In genomic region chr19:33304760-33305647, GRCh38 we compare ENCODE assay signal across 1 cellular context.
TF ChIP-seq lines count a peak whose summit lies in the region.

No MANE protein-coding gene starts in this region.

TF ChIP-seq in HepG2, 621 proteins besides CTCF, POLR2A, EP300 and RAD21 (continued from another document and continues in another):
- TF ChIP-seq ZXDC (CRISPR knock-in tag; IDR thresholded peaks at IDR 0.05): no peak
- TF ChIP-seq ZNF878 (CRISPR knock-in tag; IDR thresholded peaks at IDR 0.05): 0 out of 2 replicates have a peak, but pooled peaks have one; percentile 25
- TF ChIP-seq RFX3 (CRISPR knock-in tag; IDR thresholded peaks at IDR 0.05): no peak
- no peak for TF ChIP-seq MLXIP (CRISPR knock-in tag; IDR thresholded peaks at IDR 0.05; ENCODE audit: borderline replicate concordance)
- TF ChIP-seq SAP130 (CRISPR knock-in tag; IDR thresholded peaks at IDR 0.05; ENCODE audit: low read depth): 0 out of 2 replicates have a peak, but pooled peaks have one; percentile 6
- TF ChIP-seq SUZ12 (IDR thresholded peaks at IDR 0.05; ENCODE audit: low read depth, low read length): no peak
- no peak for TF ChIP-seq PRMT3 (CRISPR knock-in tag; IDR thresholded peaks at IDR 0.05; ENCODE audit: borderline replicate concordance, low read depth)
- TF ChIP-seq GLMP (CRISPR knock-in tag; IDR thresholded peaks at IDR 0.05; ENCODE audit: borderline replicate concordance): no peak
- no peak for TF ChIP-seq ZBTB33 (CRISPR knock-in tag; IDR thresholded peaks at IDR 0.05)
- TF ChIP-seq KDM3A (CRISPR knock-in tag; IDR thresholded peaks at IDR 0.05; ENCODE audit: low read depth): no peak
- TF ChIP-seq ZHX1 (CRISPR knock-in tag; IDR thresholded peaks at IDR 0.05; ENCODE audit: low read depth): peak; percentile 70; the same call in 1 of the 2 replicates
- peak; percentile 63; the same call in 1 of the 2 replicates for TF ChIP-seq ZNF782 (CRISPR knock-in tag; IDR thresholded peaks at IDR 0.05; ENCODE audit: borderline replicate concordance)
- no peak for TF ChIP-seq GPBP1L1 (CRISPR knock-in tag; IDR thresholded peaks at IDR 0.05)
- TF ChIP-seq SIN3A (IDR thresholded peaks at IDR 0.05; ENCODE audit: borderline replicate concordance, low read depth, low read length): no peak
- no peak for TF ChIP-seq U2AF2 (IDR thresholded peaks at IDR 0.05; ENCODE audit: low read depth, low read length)
- no peak; the same call in 1 of the 2 replicates for TF ChIP-seq KIAA2018 (CRISPR knock-in tag; IDR thresholded peaks at IDR 0.05; ENCODE audit: borderline replicate concordance)
- no peak for TF ChIP-seq RFXANK (CRISPR knock-in tag; IDR thresholded peaks at IDR 0.05)
- peak; percentile 49 for TF ChIP-seq ZFY (CRISPR knock-in tag; IDR thresholded peaks at IDR 0.05)
- TF ChIP-seq SMARCE1 (IDR thresholded peaks at IDR 0.05; ENCODE audit: borderline replicate concordance): no peak
- no peak for TF ChIP-seq ARID5B (CRISPR knock-in tag; IDR thresholded peaks at IDR 0.05)
- TF ChIP-seq IKZF1 (IDR thresholded peaks at IDR 0.05): no peak
- TF ChIP-seq ETV5 (CRISPR knock-in tag; IDR thresholded peaks at IDR 0.05; ENCODE audit: borderline replicate concordance): no peak
- TF ChIP-seq DNMT3B (CRISPR knock-in tag; conservative IDR thresholded peaks at IDR 0.05): no peak
- no peak for TF ChIP-seq ZNF577 (CRISPR knock-in tag; IDR thresholded peaks at IDR 0.05; ENCODE audit: borderline replicate concordance, low read depth)
